15 cellular contexts compared by ENCODE assay signal in genomic region chr10:125370578-125370977, GRCh38.
A peak's percentile ranks its signal among the peaks of the same experiment; 100 is the strongest.
DNase-seq lines count a peak whose midpoint lies in the region; ATAC-seq and TF ChIP-seq lines count a peak whose summit lies in the region.
"Had no signal": no experiment of that assay in that cellular context is flagged by ENCODE, and none has a peak within 500 bp of the region (broad histone marks: within the 10 kb centered on the region; RNA-seq: fewer than 3 reads in every experiment).

No MANE protein-coding gene starts in this region.

- no peak for TF ChIP-seq CTCF in colonic mucosa (IDR thresholded peaks at IDR 0.05)
- TF ChIP-seq CTCF in thyroid gland (IDR thresholded peaks at IDR 0.05): no peak

- no peak for ATAC-seq in HG02571 (IDR thresholded peaks at IDR 0.05; ENCODE audit: unreplicated experiment)
- no peak for ATAC-seq in GM21526 (IDR thresholded peaks at IDR 0.05; ENCODE audit: low FRiP score, unreplicated experiment)
- ATAC-seq in GM18502 (IDR thresholded peaks at IDR 0.05; ENCODE audit: poor library complexity, unreplicated experiment): no peak
- ATAC-seq: activated naive CD4-positive, alpha-beta T cell treated with anti-CD3 and anti-CD28 coated beads, Interleukin-2, amount 50 U/mL, for 72 hours; T-helper 17 cell had no signal

- H3K4me3 ChIP-seq in colonic mucosa: no peak overlapping the region
- no peak overlapping the region for H3K4me3 ChIP-seq in thyroid gland (replicated peaks in 1 of 3)

- H3K4me1 ChIP-seq in colonic mucosa: no peaks in the 10 kb centered on the region
- no peaks in the 10 kb centered on the region for H3K4me1 ChIP-seq in thyroid gland

- peak; percentile 40 for DNase-seq in HuH-7 (ENCODE audit: low spot score)
- peak; percentile 24 for DNase-seq in colonic mucosa
- peak; percentile 93 for DNase-seq in islet precursor cell
- DNase-seq in thyroid gland: peak; percentile 5 to 20
- DNase-seq: activated CD4-positive, CD25-positive, alpha-beta regulatory T cell treated with anti-CD3 and anti-CD28 coated beads, Interleukin-2, amount 50 U/mL, for 72 hours; CD4-positive, alpha-beta T cell; immature natural killer cell; midbrain; MV-4-11; Right ventricle myocardium superior; T-helper 17 cell had no signal

- WGBS in thyroid gland, 2 donors: 27 to 31% methylated on average over 15 to 16 of the region's 17 CpGs

- no peak overlapping the region for H3K9ac ChIP-seq in colonic mucosa (ENCODE audit: low read depth in 2 of 2, low read length in 2 of 2)

- H3K27ac ChIP-seq in colonic mucosa: no peak overlapping the region
- H3K27ac ChIP-seq in thyroid gland: no peak overlapping the region

- H3K9me3 ChIP-seq in colonic mucosa: no peaks in the 10 kb centered on the region
- H3K9me3 ChIP-seq in thyroid gland: no peaks in the 10 kb centered on the region

- H3K36me3 ChIP-seq in colonic mucosa (no peaks in the 10 kb centered on the region), thyroid gland (no peaks in the 10 kb centered on the region)

- intact Hi-C loops in colonic mucosa (cut with DNase I) (no loop called here), thyroid gland (cut with DNase I) (no loop called here)

- H3K27me3 ChIP-seq in colonic mucosa (no peaks in the 10 kb centered on the region), thyroid gland (no peaks in the 10 kb centered on the region)

- TF ChIP-seq POLR2A in thyroid gland (IDR thresholded peaks at IDR 0.05): no peak

Comparison
In these comparisons a context has a peak if more than half of its experiments do, and no peak if none do; other contexts are left out.
1. DNase-seq: peak in every context shown above with its lines; median percentile 93 in islet precursor cell; 40 in HuH-7; 24 in colonic mucosa; 12 in thyroid gland.